ENCODE assay signal across 1 cellular context in genomic region chr11:119991022-119991404, GRCh38.
TF ChIP-seq lines count a peak whose summit lies in the region.

No MANE protein-coding gene starts in this region.

TF ChIP-seq in IMR-90, 13 proteins besides CTCF, POLR2A, EP300 and RAD21 (continued from another document):
- no peak for TF ChIP-seq SMC3 (IDR thresholded peaks at IDR 0.05; ENCODE audit: low read depth, low read length)
- TF ChIP-seq RFX5 (IDR thresholded peaks at IDR 0.05; ENCODE audit: low read depth, low read length) = no peak
